ENCODE assay signal across 1 cellular context in genomic region chr9:137445930-137446431, GRCh38.
TF ChIP-seq lines count a peak whose summit lies in the region.

No MANE protein-coding gene starts in this region.

TF ChIP-seq in K562, 482 proteins besides CTCF, POLR2A, EP300 and RAD21:
- TF ChIP-seq IFI16 (CRISPR knock-in tag; IDR thresholded peaks at IDR 0.05), result no peak
- TF ChIP-seq POLR2G (IDR thresholded peaks at IDR 0.05; ENCODE audit: low read depth, low read length), result peak; percentile 58; the same call in 1 of the 2 replicates
- peak; percentile 27 for TF ChIP-seq FIP1L1 (IDR thresholded peaks at IDR 0.05; ENCODE audit: low read depth, low read length, poor library complexity, severe bottlenecking)
- no peak for TF ChIP-seq CEBPB (tag; IDR thresholded peaks at IDR 0.05)
- TF ChIP-seq SAFB2 (IDR thresholded peaks at IDR 0.05; ENCODE audit: borderline replicate concordance, low read depth, low read length, severe bottlenecking), result no peak
- TF ChIP-seq YY1 (IDR thresholded peaks at IDR 0.05; ENCODE audit: borderline replicate concordance in 1 of 3, control insufficient read depth in 1 of 3, extremely low read depth in 1 of 3, insufficient read depth in 3 of 3, insufficient read length in 1 of 3, insufficient replicate concordance in 2 of 3, low read depth in 1 of 3, low read length in 2 of 3), result peak in 1 of 3 experiments; percentile 0
